In genomic region chr18:26685438-26686173, GRCh38 we compare ENCODE assay signal across 18 cellular contexts.
DNase-seq lines count a peak whose midpoint lies in the region; ATAC-seq and TF ChIP-seq lines count a peak whose summit lies in the region.
"Had no signal": no experiment of that assay in that cellular context is flagged by ENCODE, and none has a peak within 500 bp of the region (broad histone marks: within the 10 kb centered on the region; RNA-seq: fewer than 3 reads in every experiment).

No MANE protein-coding gene starts in this region.

- peak overlapping the region; percentile 28 for H3K4me3 Mint-ChIP-seq in neural progenitor cell
- no peak overlapping the region for H3K4me3 Mint-ChIP-seq in natural killer cell treated with Interleukin-12 subunit alpha and Interleukin-12 subunit beta and Interleukin-15 and Interleukin-18, amount 100 ng/mL, for 72 hours
- H3K4me3 Mint-ChIP-seq: activated CD8-positive, alpha-beta memory T cell treated with anti-CD3 and anti-CD28 coated beads, Interleukin-2, amount 10 ng/mL, durations not matched to agents 7 days and 5 days; CD4-positive, alpha-beta T cell; immature natural killer cell; T-cell had no signal

- H4K20me1 ChIP-seq in neural progenitor cell (ENCODE audit: low read depth), result no peaks in the 10 kb centered on the region

- no peak for ATAC-seq in GM21367 (IDR thresholded peaks at IDR 0.05; ENCODE audit: unreplicated experiment)
- no peak for ATAC-seq in natural killer cell treated with Interleukin-12 subunit alpha and Interleukin-12 subunit beta and Interleukin-15 and Interleukin-18, amount 100 ng/mL, for 72 hours
- ATAC-seq: activated CD8-positive, alpha-beta memory T cell treated with anti-CD3 and anti-CD28 coated beads, Interleukin-2, amount 10 ng/mL, durations not matched to agents 7 days and 5 days; mucosa of descending colon; Panc1; T-cell had no signal

- H3K27me3 ChIP-seq in HUES6 (ENCODE audit: control insufficient read depth, insufficient read depth, low read length) (peaks cover 12% of the 10 kb centered on the region), neural progenitor cell (no peaks in the 10 kb centered on the region)

- peak overlapping the region; percentile 34 for H3K9ac ChIP-seq in HUES6 (ENCODE audit: low read length)
- H3K9ac ChIP-seq in neural progenitor cell, result no peak overlapping the region
- H3K9ac ChIP-seq: parathyroid adenoma had no signal

- DNase-seq in NCI-H2081 treated with DMSO at 0.1 percent for 48 hours (lab: John Stamatoyannopoulos, UW) (peak; percentile 6), foreskin melanocyte (peak; percentile 11), neural progenitor cell (ENCODE audit: low spot score) (peak; percentile 46), OCI-M2 (lab: John Stamatoyannopoulos, UW; ENCODE audit: unreplicated experiment) (no peak)
- DNase-seq in natural killer cell treated with Interleukin-12 subunit alpha and Interleukin-12 subunit beta and Interleukin-15 and Interleukin-18, amount 100 ng/mL, for 72 hours (ENCODE audit: low spot score), result no peak
- DNase-seq: activated CD8-positive, alpha-beta memory T cell treated with anti-CD3 and anti-CD28 coated beads, Interleukin-2, amount 10 ng/mL, durations not matched to agents 7 days and 5 days; activated naive CD4-positive, alpha-beta T cell; CD4-positive, alpha-beta T cell; immature natural killer cell; mucosa of descending colon; NCI-H1105 treated with DMSO at 0.1 percent for 48 hours; NCI-H510A treated with DMSO at 0.1 percent for 48 hours; stimulated activated CD4-positive, alpha-beta T cell treated with anti-CD3 and anti-CD28 coated beads, Interleukin-15, amount 100 ng/mL, for 24 hours; T-cell had no signal

- peak overlapping the region; percentile 56 for H3K4me2 ChIP-seq in neural progenitor cell

- H3K36me3 ChIP-seq in HUES6 (ENCODE audit: control insufficient read depth, insufficient read depth, low read length) (no peaks in the 10 kb centered on the region), neural progenitor cell (no peaks in the 10 kb centered on the region)

- no peaks in the 10 kb centered on the region for H3K36me3 Mint-ChIP-seq in neural progenitor cell
- no peaks in the 10 kb centered on the region for H3K36me3 Mint-ChIP-seq in natural killer cell treated with Interleukin-12 subunit alpha and Interleukin-12 subunit beta and Interleukin-15 and Interleukin-18, amount 100 ng/mL, for 72 hours
- H3K36me3 Mint-ChIP-seq: activated CD8-positive, alpha-beta memory T cell treated with anti-CD3 and anti-CD28 coated beads, Interleukin-2, amount 10 ng/mL, durations not matched to agents 7 days and 5 days; immature natural killer cell; T-cell had no signal

- no peak overlapping the region for H3K27ac ChIP-seq in HUES6 (ENCODE audit: low read depth, low read length)
- no peak overlapping the region for H3K27ac ChIP-seq in neural progenitor cell
- H3K27ac ChIP-seq: parathyroid adenoma had no signal

- TF ChIP-seq CTCF in neural progenitor cell (IDR thresholded peaks at IDR 0.05), result no peak

- no peaks in the 10 kb centered on the region for H3K27me3 Mint-ChIP-seq in neural progenitor cell (ENCODE audit: insufficient read depth, low read depth)
- peaks cover 2 to 6% of the 10 kb centered on the region in 2 donors for H3K27me3 Mint-ChIP-seq in natural killer cell treated with Interleukin-12 subunit alpha and Interleukin-12 subunit beta and Interleukin-15 and Interleukin-18, amount 100 ng/mL, for 72 hours
- H3K27me3 Mint-ChIP-seq: CD4-positive, alpha-beta T cell had no signal

- no peaks in the 10 kb centered on the region for H3K79me2 ChIP-seq in neural progenitor cell (ENCODE audit: low read depth)
- H3K79me2 ChIP-seq: parathyroid adenoma had no signal

- H2AFZ ChIP-seq in neural progenitor cell (replicated peaks), result no peak overlapping the region
- H2AFZ ChIP-seq: parathyroid adenoma had no signal

- peaks cover 3% of the 10 kb centered on the region for H3K9me3 Mint-ChIP-seq in neural progenitor cell
- H3K9me3 Mint-ChIP-seq in natural killer cell treated with Interleukin-12 subunit alpha and Interleukin-12 subunit beta and Interleukin-15 and Interleukin-18, amount 100 ng/mL, for 72 hours, result no peaks in the 10 kb centered on the region

- H3K4me1 Mint-ChIP-seq in neural progenitor cell, result peaks cover 67% of the 10 kb centered on the region
- no peaks in the 10 kb centered on the region for H3K4me1 Mint-ChIP-seq in natural killer cell treated with Interleukin-12 subunit alpha and Interleukin-12 subunit beta and Interleukin-15 and Interleukin-18, amount 100 ng/mL, for 72 hours (ENCODE audit: low read depth in 2 of 2)
- H3K4me1 Mint-ChIP-seq: activated CD8-positive, alpha-beta memory T cell treated with anti-CD3 and anti-CD28 coated beads, Interleukin-2, amount 10 ng/mL, durations not matched to agents 7 days and 5 days; immature natural killer cell; T-cell had no signal

- no peaks in the 10 kb centered on the region for H3K9me3 ChIP-seq in HUES6 (ENCODE audit: control insufficient read depth, insufficient read depth, low read depth, low read length)
- no peaks in the 10 kb centered on the region for H3K9me3 ChIP-seq in neural progenitor cell (ENCODE audit: low read depth)
- H3K9me3 ChIP-seq: mucosa of descending colon had no signal

- peaks cover 16% of the 10 kb centered on the region for H3F3A ChIP-seq in neural progenitor cell (ENCODE audit: low read depth)

- H3K4me1 ChIP-seq in HUES6 (ENCODE audit: control insufficient read depth, insufficient read depth, low read length), result peaks cover 30% of the 10 kb centered on the region
- peaks cover 24% of the 10 kb centered on the region for H3K4me1 ChIP-seq in neural progenitor cell
- H3K4me1 ChIP-seq: parathyroid adenoma had no signal

- H3K4me3 ChIP-seq in HUES6 (ENCODE audit: low read depth, low read length) (no peak overlapping the region), neural progenitor cell (no peak overlapping the region)
- H3K4me3 ChIP-seq: mucosa of descending colon had no signal

- peak overlapping the region; percentile 93 for H3K27ac Mint-ChIP-seq in neural progenitor cell
- no peak overlapping the region for H3K27ac Mint-ChIP-seq in natural killer cell treated with Interleukin-12 subunit alpha and Interleukin-12 subunit beta and Interleukin-15 and Interleukin-18, amount 100 ng/mL, for 72 hours
- H3K27ac Mint-ChIP-seq: activated CD8-positive, alpha-beta memory T cell treated with anti-CD3 and anti-CD28 coated beads, Interleukin-2, amount 10 ng/mL, durations not matched to agents 7 days and 5 days; CD4-positive, alpha-beta T cell; immature natural killer cell; T-cell had no signal

Comparison
In these comparisons a context has a peak if more than half of its experiments do, and no peak if none do; other contexts are left out.
1. DNase-seq: peak in NCI-H2081 treated with DMSO at 0.1 percent for 48 hours (single experiment), foreskin melanocyte (single experiment) and neural progenitor cell (single experiment); none in OCI-M2 (single experiment) and natural killer cell treated with Interleukin-12 subunit alpha and Interleukin-12 subunit beta and Interleukin-15 and Interleukin-18, amount 100 ng/mL, for 72 hours (single experiment).